Comparison of ENCODE assay signal across 10 cellular contexts in the genomic region with DNA sequence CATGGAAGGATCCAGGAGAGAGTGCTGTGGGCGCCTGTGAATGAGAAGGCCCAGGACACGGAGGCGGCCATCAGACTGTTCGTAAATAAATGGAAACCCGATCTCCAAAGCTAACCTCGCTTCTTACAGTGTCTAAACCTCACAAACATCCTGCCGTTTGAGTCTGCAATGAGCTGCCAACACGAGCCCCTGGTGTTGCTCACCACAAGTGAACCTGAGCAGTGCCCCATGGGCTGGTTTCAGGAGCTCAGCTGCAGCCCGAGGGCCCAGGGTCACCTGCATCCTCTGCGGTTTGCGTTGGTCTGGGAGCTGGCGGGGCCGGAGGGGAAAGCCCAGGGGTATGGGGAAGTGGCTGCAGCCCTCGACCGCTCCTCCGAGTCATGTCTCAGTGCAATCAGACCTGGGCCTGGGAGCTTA. TPM values are rescaled to one million over a fixed set of nuclear protein-coding genes. Genes with fewer than 3 reads are reported as not detected.
DNase-seq lines count a peak whose midpoint lies in the region; ATAC-seq, FAIRE-seq and TF ChIP-seq lines count a peak whose summit lies in the region.
"Had no signal": no experiment of that assay in that cellular context is flagged by ENCODE, and none has a peak within 500 bp of the region (broad histone marks: within the 10 kb centered on the region; RNA-seq: fewer than 3 reads in every experiment).

No MANE protein-coding gene starts in this region.

- no peaks in the 10 kb centered on the region for H3K36me3 ChIP-seq in GM12878 (ENCODE audit: control insufficient read depth in 2 of 2, insufficient read depth in 2 of 2, low read length in 1 of 2)

- SMC1A ChIA-PET in GM12878 (lab: Charles Lee; ENCODE audit: uncharacterized antibody, unreplicated experiment), result interaction anchor here (1.0 to 1.3 kb wide), 3 partner anchors 54 to 104 kb away, joined by 3 to 4 read pairs (median 3); partner anchors contain the start of gene RNU6ATAC

- intact Hi-C loops in GM12878 (cut with micrococcal nuclease; ENCODE audit: unreplicated experiment), result no loop called here

- WGBS in GM12878 (ENCODE audit: insufficient coverage, insufficient replicate concordance, low lambda C conversion rate, missing lambda C conversion rate), result 2% methylated on average over 16 of the region's 16 CpGs

- H3K79me2 ChIP-seq in GM12878 (ENCODE audit: control insufficient read depth, insufficient read depth, low read length), result no peaks in the 10 kb centered on the region

- no peak for FAIRE-seq in GM12878 (lab: Jason Lieb, UNC)

- peaks cover 14% of the 10 kb centered on the region for H3K4me1 ChIP-seq in GM12878 (ENCODE audit: control insufficient read depth, insufficient read depth, low read length)

- no peaks in the 10 kb centered on the region; a peak in 3 of 4 replicates for H3K27me3 ChIP-seq in GM12878 (replicated peaks in 1 of 2; ENCODE audit: control insufficient read depth in 2 of 2, insufficient read depth in 2 of 2, low read length in 1 of 2)
- H3K27me3 ChIP-seq: body of pancreas had no signal

- DNase-seq in GM19240 (ENCODE audit: insufficient read length, low spot score), result peak; percentile 69
- peak; percentile 59 for DNase-seq in GM12878 (ENCODE audit: low read depth, low spot score)
- DNase-seq in smooth muscle cell of the brain vasculature (ENCODE audit: low read depth, low spot score), result peak; percentile 12
- DNase-seq in HK-2 (ENCODE audit: unreplicated experiment), result no peak
- DNase-seq in NCI-H187 (lab: John Stamatoyannopoulos, UW), result no peak
- DNase-seq in retina, result no peak
- DNase-seq in germinal center (ENCODE audit: low spot score), result no peak
- DNase-seq: activated CD4-positive, alpha-beta T cell treated with anti-CD3 and anti-CD28 coated beads, Interleukin-2, amount 10 ng/mL, durations not matched to agents 7 days and 5 days had no signal

- POLR2A ChIA-PET in GM12878 (lab: Charles Lee), result interaction anchor here (0.7 kb wide), 1 partner anchor 23 kb away, joined by 3 read pairs; no protein-coding TSS in a partner anchor

- H4K20me1 ChIP-seq in GM12878 (ENCODE audit: control insufficient read depth, insufficient read depth), result no peaks in the 10 kb centered on the region

- no peak for TF ChIP-seq CTCF in GM12878 (IDR thresholded peaks at IDR 0.05 in 2 of 3, conservative IDR thresholded peaks at IDR 0.05 in 1 of 3; ENCODE audit: control insufficient read depth in 2 of 3, extremely low read depth in 1 of 3, insufficient read depth in 1 of 3, low read depth in 3 of 3, low read length in 3 of 3)

- RAD21 ChIA-PET in GM12878 (lab: Charles Lee; ENCODE audit: unreplicated experiment), result interaction anchor here (1.1 to 1.6 kb wide), 2 partner anchors 94 to 124 kb away, joined by 3 to 4 read pairs; no protein-coding TSS in a partner anchor

- in situ Hi-C loops in GM12878 (cut with MboI), result no loop called here

- H3K4me2 ChIP-seq in GM12878 (ENCODE audit: control insufficient read depth, insufficient read depth), result peak overlapping the region; percentile 55

- BruUV-seq in GM12878 (replicated peaks; lab: Mats Ljungman, UMichigan), result no TSS peak

- no peak overlapping the region for H2AFZ ChIP-seq in GM12878 (ENCODE audit: control insufficient read depth, low read depth, low read length)

- peak; percentile 77 for ATAC-seq in HG03196 (IDR thresholded peaks at IDR 0.05; ENCODE audit: unreplicated experiment)
- ATAC-seq in GM12878, result peak; percentile 92

- H3K9me3 ChIP-seq in GM12878 (replicated peaks; ENCODE audit: control insufficient read depth, insufficient read depth, low read length), result peaks cover 5% of the 10 kb centered on the region; the same call in 2 of the 3 replicates
- H3K9me3 ChIP-seq: body of pancreas had no signal

- no peak for TF ChIP-seq EP300 in GM12878 (IDR thresholded peaks at IDR 0.05; ENCODE audit: borderline replicate concordance in 1 of 2, control insufficient read depth in 1 of 2, low read depth in 2 of 2, low read length in 2 of 2)

- no peak for TF ChIP-seq POLR2A in GM12878 (IDR thresholded peaks at IDR 0.05; ENCODE audit: low read depth, low read length)

- no peak overlapping the region for H3K27ac ChIP-seq in GM12878 (ENCODE audit: control insufficient read depth, insufficient read depth)
- H3K27ac ChIP-seq: body of pancreas had no signal

- H3K4me3 ChIP-seq in GM12878, result no peak overlapping the region
- H3K4me3 ChIP-seq: body of pancreas had no signal

- H3K9ac ChIP-seq in GM12878 (ENCODE audit: control insufficient read depth, insufficient read depth, low read length), result no peak overlapping the region

- TF ChIP-seq RAD21 in GM12878 (IDR thresholded peaks at IDR 0.05; ENCODE audit: insufficient read depth, low read depth, low read length), result no peak

- CTCF ChIA-PET in GM12878 (lab: Yijun Ruan, JAX), result interaction anchor here (0.7 to 1.4 kb wide), 2 partner anchors 23 to 175 kb away, joined by 3 to 6 read pairs; no protein-coding TSS in a partner anchor

TF ChIP-seq in GM12878, 131 proteins besides CTCF, POLR2A, EP300 and RAD21 (continues in another document):
- peak; percentile 72 for TF ChIP-seq RUNX3 (IDR thresholded peaks at IDR 0.05; ENCODE audit: low read length)
- TF ChIP-seq MYB (IDR thresholded peaks at IDR 0.05; ENCODE audit: borderline replicate concordance, low read depth, low read length), result no peak
- TF ChIP-seq TCF12 (IDR thresholded peaks at IDR 0.05; ENCODE audit: low read depth, low read length), result peak; percentile 80
- TF ChIP-seq CREM (IDR thresholded peaks at IDR 0.05; ENCODE audit: low read depth), result no peak
- peak in 1 of 2 experiments; percentile 57; a peak in 2 of 4 replicates for TF ChIP-seq IKZF2 (IDR thresholded peaks at IDR 0.05)
- no peak for TF ChIP-seq ESRRA (IDR thresholded peaks at IDR 0.05; ENCODE audit: low read length)
- TF ChIP-seq CHD2 (IDR thresholded peaks at IDR 0.05; ENCODE audit: borderline replicate concordance, low read depth, low read length), result no peak
- TF ChIP-seq PAX8 (IDR thresholded peaks at IDR 0.05), result no peak
- no peak for TF ChIP-seq HDGF (IDR thresholded peaks at IDR 0.05)
- TF ChIP-seq IRF3 (IDR thresholded peaks at IDR 0.05), result no peak
- no peak for TF ChIP-seq CHD4 (IDR thresholded peaks at IDR 0.05)
- no peak for TF ChIP-seq SUZ12 (IDR thresholded peaks at IDR 0.05; ENCODE audit: unreplicated experiment)
- TF ChIP-seq, protein P1, sequence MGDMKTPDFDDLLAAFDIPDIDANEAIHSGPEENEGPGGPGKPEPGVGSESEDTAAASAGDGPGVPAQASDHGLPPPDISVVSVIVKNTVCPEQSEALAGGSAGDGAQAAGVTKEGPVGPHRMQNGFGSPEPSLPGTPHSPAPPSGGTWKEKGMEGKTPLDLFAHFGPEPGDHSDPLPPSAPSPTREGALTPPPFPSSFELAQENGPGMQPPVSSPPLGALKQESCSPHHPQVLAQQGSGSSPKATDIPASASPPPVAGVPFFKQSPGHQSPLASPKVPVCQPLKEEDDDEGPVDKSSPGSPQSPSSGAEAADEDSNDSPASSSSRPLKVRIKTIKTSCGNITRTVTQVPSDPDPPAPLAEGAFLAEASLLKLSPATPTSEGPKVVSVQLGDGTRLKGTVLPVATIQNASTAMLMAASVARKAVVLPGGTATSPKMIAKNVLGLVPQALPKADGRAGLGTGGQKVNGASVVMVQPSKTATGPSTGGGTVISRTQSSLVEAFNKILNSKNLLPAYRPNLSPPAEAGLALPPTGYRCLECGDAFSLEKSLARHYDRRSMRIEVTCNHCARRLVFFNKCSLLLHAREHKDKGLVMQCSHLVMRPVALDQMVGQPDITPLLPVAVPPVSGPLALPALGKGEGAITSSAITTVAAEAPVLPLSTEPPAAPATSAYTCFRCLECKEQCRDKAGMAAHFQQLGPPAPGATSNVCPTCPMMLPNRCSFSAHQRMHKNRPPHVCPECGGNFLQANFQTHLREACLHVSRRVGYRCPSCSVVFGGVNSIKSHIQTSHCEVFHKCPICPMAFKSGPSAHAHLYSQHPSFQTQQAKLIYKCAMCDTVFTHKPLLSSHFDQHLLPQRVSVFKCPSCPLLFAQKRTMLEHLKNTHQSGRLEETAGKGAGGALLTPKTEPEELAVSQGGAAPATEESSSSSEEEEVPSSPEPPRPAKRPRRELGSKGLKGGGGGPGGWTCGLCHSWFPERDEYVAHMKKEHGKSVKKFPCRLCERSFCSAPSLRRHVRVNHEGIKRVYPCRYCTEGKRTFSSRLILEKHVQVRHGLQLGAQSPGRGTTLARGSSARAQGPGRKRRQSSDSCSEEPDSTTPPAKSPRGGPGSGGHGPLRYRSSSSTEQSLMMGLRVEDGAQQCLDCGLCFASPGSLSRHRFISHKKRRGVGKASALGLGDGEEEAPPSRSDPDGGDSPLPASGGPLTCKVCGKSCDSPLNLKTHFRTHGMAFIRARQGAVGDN (IDR thresholded peaks at IDR 0.05), result peak; percentile 36; the same call in 1 of the 2 replicates
- TF ChIP-seq NR2F1 (conservative IDR thresholded peaks at IDR 0.05), result peak; percentile 77

RNA-seq across cellular contexts. Expression of gene RXRA, which starts 57.9 kb away (rescaled TPM):
- total RNA-seq in GM12878 (2013; cell fraction: nucleolus; rRNA removed), result 23.7 and 25.5 TPM in 2 replicates
- total RNA-seq in GM12878 (2014; rRNA removed) (12.3 and 14.3 TPM in 2 replicates), GM12878 (2014; rRNA removed; fragmentation: Illumina TruSeq; extraction: Trizol) (2.9 and 3.4 TPM in 2 replicates), GM12878 (2021) (32.1 and 36.8 TPM in 2 replicates)
- polyA plus RNA-seq in GM12878 (2011; ENCODE audit: low read depth), result 7.1 TPM
- polyA plus RNA-seq in GM12878 (2011; rRNA removed) (3.7 and 8.0 TPM in 2 replicates), GM12878 (2014; fragmentation: Illumina TruSeq; extraction: Trizol) (1.1 and 4.2 TPM in 2 replicates), GM12878 (2014; fragmentation: Nextera tagmentation; extraction: Ambion mirVana) (1 to 10 TPM in 1 of 2 experiments, under 1 TPM in 1; 0.89 to 2.9 TPM), GM12878 (2014; rRNA removed) (18.5 TPM in 2 replicates), GM12878 (2016; fragmentation: Nextera tagmentation; extraction: Ambion mirVana) (10 to 100 TPM; 24.1 to 28.3 TPM)
- 17.2 and 20.7 TPM in 2 replicates for polyA plus RNA-seq in GM12878 (2011; cell fraction: cytosol; rRNA removed)
- polyA plus RNA-seq in GM12878 (2011; cell fraction: nucleus; rRNA removed), result 28.6 and 32.8 TPM in 2 replicates
- polyA plus RNA-seq in GM12878 (2012), result 19.3 and 28.5 TPM in 2 replicates
- polyA minus RNA-seq in GM12878 (2011; rRNA and poly(A)+ RNA removed), result 7.2 and 23.3 TPM in 2 replicates
- polyA minus RNA-seq in GM12878 (2011; cell fraction: cytosol; rRNA and poly(A)+ RNA removed), result 12.4 and 14.7 TPM in 2 replicates
- 11.0 and 14.4 TPM in 2 replicates for polyA minus RNA-seq in GM12878 (2011; cell fraction: nucleus; rRNA and poly(A)+ RNA removed)

Comparison
In these comparisons a context has a peak if more than half of its experiments do, and no peak if none do; other contexts are left out.
1. DNase-seq: peak in GM19240 (single experiment), GM12878 (single experiment) and smooth muscle cell of the brain vasculature (single experiment); none in HK-2 (single experiment), NCI-H187 (0 of 2), retina (single experiment) and germinal center (single experiment).